8 cellular contexts compared by ENCODE assay signal in genomic region chr4:86940176-86940575, GRCh38. TPM values are rescaled to one million over a fixed set of nuclear protein-coding genes. Genes with fewer than 3 reads are reported as not detected.
DNase-seq lines count a peak whose midpoint lies in the region; ATAC-seq and TF ChIP-seq lines count a peak whose summit lies in the region.

No MANE protein-coding gene starts in this region.

- TF ChIP-seq CTCF in endodermal cell (conservative IDR thresholded peaks at IDR 0.05), result no peak
- no peak for TF ChIP-seq CTCF in upper lobe of left lung (IDR thresholded peaks at IDR 0.05)

- peaks cover 63% of the 10 kb centered on the region for H3K4me1 Mint-ChIP-seq in activated naive CD4-positive, alpha-beta T cell treated with anti-CD3 and anti-CD28 coated beads, Interleukin-2, amount 50 U/mL, for 24 hours
- H3K4me1 Mint-ChIP-seq in endodermal cell, result peaks cover 42% of the 10 kb centered on the region

- H3K27ac ChIP-seq in endodermal cell (ENCODE audit: low read depth, low read length), result no peak overlapping the region
- peak overlapping the region; percentile 56 to 98 (median 77) for H3K27ac ChIP-seq in upper lobe of left lung

- H3K9me3 ChIP-seq in endodermal cell (ENCODE audit: control insufficient read depth, low read length) (no peaks in the 10 kb centered on the region), upper lobe of left lung (no peaks in the 10 kb centered on the region)

- H3K9ac ChIP-seq in endodermal cell (ENCODE audit: extremely low read depth, low read length, poor library complexity, severe bottlenecking), result no peak overlapping the region

- no peaks in the 10 kb centered on the region for H3K27me3 Mint-ChIP-seq in activated naive CD4-positive, alpha-beta T cell treated with anti-CD3 and anti-CD28 coated beads, Interleukin-2, amount 50 U/mL, for 24 hours
- no peaks in the 10 kb centered on the region for H3K27me3 Mint-ChIP-seq in endodermal cell (ENCODE audit: insufficient read depth)

- no peak for DNase-seq in activated naive CD4-positive, alpha-beta T cell treated with anti-CD3 and anti-CD28 coated beads, Interleukin-2, amount 50 U/mL, for 72 hours (ENCODE audit: low spot score in 2 of 2)
- no peak for DNase-seq in endodermal cell
- peak in 1 of 2 donors; percentile 54 for DNase-seq in upper lobe of left lung
- DNase-seq in activated effector memory CD4-positive, alpha-beta T cell treated with anti-CD3 and anti-CD28 coated beads, Interleukin-2, amount 50 U/mL, for 16 hours, result no peak
- no peak for DNase-seq in DMS53 (lab: John Stamatoyannopoulos, UW)
- DNase-seq in GDM1 (lab: John Stamatoyannopoulos, UW), result no peak

- H3K4me3 Mint-ChIP-seq in activated naive CD4-positive, alpha-beta T cell treated with anti-CD3 and anti-CD28 coated beads, Interleukin-2, amount 50 U/mL, for 24 hours, result peak overlapping the region; percentile 59
- H3K4me3 Mint-ChIP-seq in endodermal cell, result no peak overlapping the region

- peak overlapping the region; percentile 79 for H3K27ac Mint-ChIP-seq in activated naive CD4-positive, alpha-beta T cell treated with anti-CD3 and anti-CD28 coated beads, Interleukin-2, amount 50 U/mL, for 24 hours
- H3K27ac Mint-ChIP-seq in activated naive CD4-positive, alpha-beta T cell treated with anti-CD3 and anti-CD28 coated beads, Interleukin-2, amount 50 U/mL, for 72 hours, result peak overlapping the region in 1 of 2 donors; percentile 76
- peak overlapping the region; percentile 50 for H3K27ac Mint-ChIP-seq in endodermal cell

- WGBS in endodermal cell (ENCODE audit: insufficient coverage in 1 of 2, insufficient read length in 1 of 2), 2 experiments, result 86 to 97% methylated on average over 3 of the region's 3 CpGs
- 37 to 63% methylated on average over 3 of the region's 3 CpGs for WGBS in upper lobe of left lung, 2 donors

- no peak for TF ChIP-seq POLR2A in upper lobe of left lung (IDR thresholded peaks at IDR 0.05)

- no peaks in the 10 kb centered on the region for H3K9me3 Mint-ChIP-seq in activated naive CD4-positive, alpha-beta T cell treated with anti-CD3 and anti-CD28 coated beads, Interleukin-2, amount 50 U/mL, for 24 hours
- H3K9me3 Mint-ChIP-seq in activated naive CD4-positive, alpha-beta T cell treated with anti-CD3 and anti-CD28 coated beads, Interleukin-2, amount 50 U/mL, for 72 hours, result no peaks in the 10 kb centered on the region
- H3K9me3 Mint-ChIP-seq in endodermal cell, result no peaks in the 10 kb centered on the region

- H3K4me3 ChIP-seq in endodermal cell (ENCODE audit: low read length), result no peak overlapping the region
- no peak overlapping the region for H3K4me3 ChIP-seq in upper lobe of left lung

- H3K27me3 ChIP-seq in endodermal cell (ENCODE audit: control insufficient read depth, insufficient read depth, low read length, poor library complexity, severe bottlenecking) (no peaks in the 10 kb centered on the region), upper lobe of left lung (no peaks in the 10 kb centered on the region)

- no peaks in the 10 kb centered on the region for H3K36me3 Mint-ChIP-seq in activated naive CD4-positive, alpha-beta T cell treated with anti-CD3 and anti-CD28 coated beads, Interleukin-2, amount 50 U/mL, for 24 hours
- H3K36me3 Mint-ChIP-seq in activated naive CD4-positive, alpha-beta T cell treated with anti-CD3 and anti-CD28 coated beads, Interleukin-2, amount 50 U/mL, for 72 hours, result peaks cover 6 to 18% of the 10 kb centered on the region in 2 donors
- H3K36me3 Mint-ChIP-seq in endodermal cell (ENCODE audit: low read depth), result peaks cover 8% of the 10 kb centered on the region

- no peaks in the 10 kb centered on the region for H3K36me3 ChIP-seq in endodermal cell (ENCODE audit: control insufficient read depth, insufficient read depth, low read length)
- H3K36me3 ChIP-seq in upper lobe of left lung, result no peaks in the 10 kb centered on the region

- TF ChIP-seq EP300 in upper lobe of left lung (IDR thresholded peaks at IDR 0.05), result no peak

- H3K4me1 ChIP-seq in endodermal cell (ENCODE audit: control insufficient read depth, insufficient read depth, low read length) (no peaks in the 10 kb centered on the region), upper lobe of left lung (peaks cover 47 to 71% (median 58%) of the 10 kb centered on the region in 4 donors)

- no peak for ATAC-seq in activated naive CD4-positive, alpha-beta T cell treated with anti-CD3 and anti-CD28 coated beads, Interleukin-2, amount 50 U/mL, for 72 hours
- peak; percentile 3 for ATAC-seq in HG03280 (IDR thresholded peaks at IDR 0.05; ENCODE audit: unreplicated experiment)
- ATAC-seq in upper lobe of left lung (ENCODE audit: low FRiP score in 2 of 2), result no peak

RNA-seq across cellular contexts. Expression of gene AFF1, which starts 5.4 kb away (rescaled TPM):
- 10 to 100 TPM; 41.5 to 71.7 TPM for total RNA-seq in activated naive CD4-positive, alpha-beta T cell treated with anti-CD3 and anti-CD28 coated beads, Interleukin-2, amount 50 U/mL, for 72 hours
- total RNA-seq in endodermal cell, result 100 to 1,000 TPM; 134 to 171 TPM
- polyA plus RNA-seq in endodermal cell (2013, experiment 1 of 2), result 30.2 TPM
- 31.3 TPM for polyA plus RNA-seq in endodermal cell (2013, experiment 2 of 2)
- 100 to 1,000 TPM in 1 of 6 donors, 10 to 100 TPM in 5; 45.5 to 124 (median 83.9) TPM for total RNA-seq in upper lobe of left lung

RNA-seq across cellular contexts. Expression of gene C4orf36, which starts 48.0 kb away (rescaled TPM):
- total RNA-seq in activated naive CD4-positive, alpha-beta T cell treated with anti-CD3 and anti-CD28 coated beads, Interleukin-2, amount 50 U/mL, for 72 hours, result not detected
- total RNA-seq in endodermal cell (1 to 10 TPM; 2.2 to 3.7 TPM), upper lobe of left lung (1 to 10 TPM in 5 of 6 donors, under 1 TPM in 1; 0.57 to 7.3 (median 2.4) TPM)
- polyA plus RNA-seq in endodermal cell (2013, experiment 1 of 2), result 2.2 TPM
- polyA plus RNA-seq in endodermal cell (2013, experiment 2 of 2), result 2.2 TPM
